In genomic region chr2:105836840-105837692, GRCh38 we compare ENCODE assay signal across 13 cellular contexts.
A peak's percentile ranks its signal among the peaks of the same experiment; 100 is the strongest.
DNase-seq lines count a peak whose midpoint lies in the region; ATAC-seq and TF ChIP-seq lines count a peak whose summit lies in the region.
"Had no signal": no experiment of that assay in that cellular context is flagged by ENCODE, and none has a peak within 500 bp of the region (broad histone marks: within the 10 kb centered on the region; RNA-seq: fewer than 3 reads in every experiment).

No MANE protein-coding gene starts in this region.

- peak; percentile 85 for ATAC-seq in activated CD4-positive, alpha-beta T cell treated with anti-CD3 and anti-CD28 coated beads for 36 hours
- ATAC-seq in GM18868 (IDR thresholded peaks at IDR 0.05; ENCODE audit: unreplicated experiment) (peak; percentile 38), HG03565 (IDR thresholded peaks at IDR 0.05; ENCODE audit: unreplicated experiment) (no peak), HG02884 (IDR thresholded peaks at IDR 0.05; ENCODE audit: unreplicated experiment) (no peak)
- peak; percentile 86 to 89 for ATAC-seq in activated T-cell treated with anti-CD3 and anti-CD28 coated beads, Interleukin-2, amount 50 U/mL, for 4 hours
- ATAC-seq: mucosa of descending colon had no signal

- H3K9me3 Mint-ChIP-seq in activated CD4-positive, alpha-beta T cell treated with anti-CD3 and anti-CD28 coated beads for 36 hours (ENCODE audit: low read depth) = peaks cover 27% of the 10 kb centered on the region
- H3K9me3 Mint-ChIP-seq in activated T-cell treated with anti-CD3 and anti-CD28 coated beads, Interleukin-2, amount 50 U/mL, for 4 hours = peaks cover 29% of the 10 kb centered on the region
- peaks cover 12% of the 10 kb centered on the region for H3K9me3 Mint-ChIP-seq in glutamatergic neuron (ENCODE audit: unreplicated experiment)

- no peaks in the 10 kb centered on the region for H3K27me3 Mint-ChIP-seq in activated CD4-positive, alpha-beta T cell treated with anti-CD3 and anti-CD28 coated beads for 36 hours
- no peaks in the 10 kb centered on the region for H3K27me3 Mint-ChIP-seq in activated T-cell treated with anti-CD3 and anti-CD28 coated beads, Interleukin-2, amount 50 U/mL, for 4 hours (ENCODE audit: low read depth)
- peaks cover 4% of the 10 kb centered on the region for H3K27me3 Mint-ChIP-seq in glutamatergic neuron (ENCODE audit: unreplicated experiment)

- POLR2A ChIA-PET in activated CD4-positive, alpha-beta T cell treated with anti-CD3 and anti-CD28 coated beads for 36 hours (lab: Charles Lee) = interaction anchor here (0.9 to 1.5 kb wide), 3 partner anchors 21 to 39 kb away, joined by 3 to 4 read pairs (median 4); no protein-coding TSS in a partner anchor

- CTCF ChIA-PET in activated CD4-positive, alpha-beta T cell treated with anti-CD3 and anti-CD28 coated beads for 36 hours (lab: Charles Lee) = interaction anchor here (0.6 to 1.0 kb wide), 4 partner anchors 12 to 91 kb away, joined by 3 to 4 read pairs (median 3); no protein-coding TSS in a partner anchor

- intact Hi-C loops in activated CD4-positive, alpha-beta T cell treated with anti-CD3 and anti-CD28 coated beads for 36 hours (cut with DNase I, micrococcal nuclease) = loop anchor here (1.0 to 2.0 kb wide), 4 partner anchors 19 to 40 kb away; no protein-coding TSS in a partner anchor

- DNase-seq in activated CD4-positive, alpha-beta T cell treated with anti-CD3 and anti-CD28 coated beads for 36 hours = peak; percentile 74
- no peak for DNase-seq in activated CD4-positive, alpha-beta T cell treated with anti-CD3 and anti-CD28 coated beads, Interleukin-2, amount 50 U/mL, for 4 hours
- DNase-seq in activated T-cell treated with anti-CD3 and anti-CD28 coated beads, Interleukin-2, amount 50 U/mL, for 4 hours = no peak
- no peak for DNase-seq in glutamatergic neuron
- DNase-seq in midbrain (lab: John Stamatoyannopoulos, UW) = no peak
- DNase-seq: 8988T, HFFc6, mucosa of descending colon, NCI-H187, ovary had no signal

- peak overlapping the region; percentile 50 for H3K4me3 Mint-ChIP-seq in activated CD4-positive, alpha-beta T cell treated with anti-CD3 and anti-CD28 coated beads for 36 hours
- H3K4me3 Mint-ChIP-seq in activated T-cell treated with anti-CD3 and anti-CD28 coated beads, Interleukin-2, amount 50 U/mL, for 4 hours = peak overlapping the region; percentile 50
- H3K4me3 Mint-ChIP-seq in glutamatergic neuron (ENCODE audit: unreplicated experiment) = no peak overlapping the region
- H3K4me3 Mint-ChIP-seq: HFFc6 had no signal

- H3K4me1 Mint-ChIP-seq in activated CD4-positive, alpha-beta T cell treated with anti-CD3 and anti-CD28 coated beads for 36 hours = peaks cover 88% of the 10 kb centered on the region
- peaks cover 77% of the 10 kb centered on the region for H3K4me1 Mint-ChIP-seq in activated T-cell treated with anti-CD3 and anti-CD28 coated beads, Interleukin-2, amount 50 U/mL, for 4 hours (ENCODE audit: low read depth)
- peaks cover 40% of the 10 kb centered on the region for H3K4me1 Mint-ChIP-seq in glutamatergic neuron (ENCODE audit: low read depth, unreplicated experiment)

- peak overlapping the region; percentile 82 for H3K27ac Mint-ChIP-seq in activated CD4-positive, alpha-beta T cell treated with anti-CD3 and anti-CD28 coated beads for 36 hours
- peak overlapping the region; percentile 45 for H3K27ac Mint-ChIP-seq in glutamatergic neuron (ENCODE audit: unreplicated experiment)
- H3K27ac Mint-ChIP-seq: HFFc6 had no signal

- TF ChIP-seq CTCF in glutamatergic neuron (IDR thresholded peaks at IDR 0.05; ENCODE audit: partially characterized antibody, unreplicated experiment) = no peak

- peaks cover 65% of the 10 kb centered on the region for H3K36me3 Mint-ChIP-seq in activated CD4-positive, alpha-beta T cell treated with anti-CD3 and anti-CD28 coated beads for 36 hours (ENCODE audit: low read depth)
- H3K36me3 Mint-ChIP-seq in activated T-cell treated with anti-CD3 and anti-CD28 coated beads, Interleukin-2, amount 50 U/mL, for 4 hours (ENCODE audit: insufficient read depth) = peaks cover 52% of the 10 kb centered on the region
- peaks cover 19% of the 10 kb centered on the region for H3K36me3 Mint-ChIP-seq in glutamatergic neuron (ENCODE audit: unreplicated experiment)

Comparison
In these comparisons a context has a peak if more than half of its experiments do, and no peak if none do; other contexts are left out.
1. ATAC-seq: peak in activated CD4-positive, alpha-beta T cell treated with anti-CD3 and anti-CD28 coated beads for 36 hours (single experiment), GM18868 (single experiment) and activated T-cell treated with anti-CD3 and anti-CD28 coated beads, Interleukin-2, amount 50 U/mL, for 4 hours (2 of 2); none in HG03565 (single experiment) and HG02884 (single experiment).